ENCODE assay signal across 1 cellular context in the genomic region with DNA sequence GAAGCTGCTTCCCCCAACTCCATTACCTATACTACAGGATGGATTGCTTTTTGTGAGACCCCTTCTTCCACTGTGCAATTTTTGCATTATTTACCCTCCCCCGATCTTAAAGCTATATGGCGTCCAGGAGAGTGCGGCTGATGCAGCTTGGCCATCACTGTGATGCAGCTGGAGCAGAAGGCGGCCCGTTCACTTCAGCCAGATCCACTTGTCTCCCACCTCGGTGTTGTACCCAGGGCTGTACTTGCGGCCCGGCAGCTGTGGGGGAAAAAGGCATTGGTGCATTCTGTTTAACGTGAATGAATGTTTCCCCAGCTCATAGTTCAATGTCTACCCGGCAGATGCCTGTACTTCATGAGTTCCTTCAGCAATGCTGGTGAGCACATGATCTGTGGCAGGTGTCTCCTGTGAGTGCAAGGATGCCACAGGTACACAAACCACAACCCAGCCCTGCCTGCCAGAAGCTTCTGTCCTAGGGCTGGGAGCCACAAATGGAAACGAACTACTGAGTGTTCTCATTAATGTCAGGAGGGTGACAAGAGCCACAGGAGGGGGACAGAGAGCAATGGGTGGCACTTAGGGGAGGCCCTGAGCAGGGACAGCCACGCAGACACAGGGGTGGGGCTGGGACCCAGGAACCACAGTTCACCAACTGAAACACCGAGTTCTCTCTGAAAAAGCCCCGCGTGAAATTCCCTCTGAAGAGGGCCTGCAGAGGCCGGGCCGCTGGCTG.
TF ChIP-seq lines count a peak whose summit lies in the region.

No MANE protein-coding gene starts in this region.

TF ChIP-seq in HepG2, 621 proteins besides CTCF, POLR2A, EP300 and RAD21 (continued from another document):
- TF ChIP-seq THAP9 (CRISPR knock-in tag; IDR thresholded peaks at IDR 0.05; ENCODE audit: borderline replicate concordance) (no peak), ZNF678 (CRISPR knock-in tag; IDR thresholded peaks at IDR 0.05) (no peak), ARID2 (CRISPR knock-in tag; IDR thresholded peaks at IDR 0.05; ENCODE audit: borderline replicate concordance) (no peak), PHF20 (CRISPR knock-in tag; IDR thresholded peaks at IDR 0.05) (no peak), ZNF720 (CRISPR knock-in tag; IDR thresholded peaks at IDR 0.05) (no peak)
